ENCODE assay signal across 27 cellular contexts in the genomic region with DNA sequence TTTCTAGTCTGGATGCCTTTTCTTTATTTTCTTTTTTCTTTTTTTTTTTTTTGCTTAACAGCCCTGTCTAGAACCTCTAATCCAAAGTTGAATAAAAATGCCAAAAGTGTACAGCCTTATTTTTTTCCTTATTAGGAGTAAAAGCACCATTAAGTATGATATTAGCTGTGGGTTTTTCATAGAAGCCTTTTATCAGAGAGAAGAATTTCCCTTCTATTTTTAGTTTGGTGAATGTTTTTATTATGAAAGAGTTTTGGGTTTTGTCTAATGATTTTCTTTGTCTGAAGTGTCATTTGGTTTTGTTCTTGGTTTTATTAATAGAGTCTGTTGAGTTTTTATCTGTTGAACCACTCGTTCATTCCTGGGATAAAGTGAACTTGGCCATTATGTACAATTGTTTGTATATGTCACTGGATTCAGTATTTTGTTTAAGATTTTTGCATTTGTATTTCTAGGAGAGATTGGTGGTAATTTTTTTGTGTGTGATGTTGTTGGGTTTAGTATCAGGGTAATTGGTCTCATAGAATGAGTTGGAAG. TPM values are rescaled to one million over a fixed set of nuclear protein-coding genes. Genes with fewer than 3 reads are reported as not detected.
DNase-seq lines count a peak whose midpoint lies in the region; ATAC-seq and TF ChIP-seq lines count a peak whose summit lies in the region.
"Had no signal": no experiment of that assay in that cellular context is flagged by ENCODE, and none has a peak within 500 bp of the region (broad histone marks: within the 10 kb centered on the region; RNA-seq: fewer than 3 reads in every experiment).

No MANE protein-coding gene starts in this region.

- H3K27me3 Mint-ChIP-seq in activated naive CD8-positive, alpha-beta T cell, result no peaks in the 10 kb centered on the region
- H3K27me3 Mint-ChIP-seq in activated naive CD8-positive, alpha-beta T cell treated with anti-CD3 and anti-CD28 coated beads, Interleukin-2, amount 50 U/mL, for 24 hours, result no peaks in the 10 kb centered on the region
- no peaks in the 10 kb centered on the region for H3K27me3 Mint-ChIP-seq in activated B cell treated with CpG ODN at 0.5 μM for 24 hours
- H3K27me3 Mint-ChIP-seq: CD8-positive, alpha-beta memory T cell had no signal

- TF ChIP-seq POLR2A in GM18505 (IDR thresholded peaks at IDR 0.05; ENCODE audit: borderline replicate concordance, extremely low read depth, insufficient read depth, insufficient read length), result no peak

- no peak for ATAC-seq in activated naive CD8-positive, alpha-beta T cell treated with anti-CD3 and anti-CD28 coated beads, Interleukin-2, amount 50 U/mL, for 24 hours
- ATAC-seq in activated B cell treated with CpG ODN at 0.5 μM for 24 hours (ENCODE audit: low read depth) (no peak), GM18505 (IDR thresholded peaks at IDR 0.05; ENCODE audit: unreplicated experiment) (no peak)
- ATAC-seq: PC-3, Right ventricle myocardium inferior had no signal

- no peak for DNase-seq in activated naive CD8-positive, alpha-beta T cell treated with anti-CD3 and anti-CD28 coated beads, Interleukin-2, amount 50 U/mL, for 24 hours
- no peak for DNase-seq in activated B cell treated with CpG ODN at 0.5 μM for 24 hours
- peak; percentile 20 for DNase-seq in fibroblast of the aortic adventitia (ENCODE audit: low read depth)
- DNase-seq in stimulated activated naive CD4-positive, alpha-beta T cell (lab: John Stamatoyannopoulos, UW), result no peak
- no peak for DNase-seq in stimulated activated naive CD4-positive, alpha-beta T cell treated with Interleukin-2 at 50 U/mL for 16 hours (lab: John Stamatoyannopoulos, UW)
- DNase-seq: 8988T; ACHN; BE2C; CD8-positive, alpha-beta memory T cell; DMS 273 treated with DMSO at 0.1 percent for 48 hours; DMS79; EL; GF-D8; Kasumi-1; MV-4-11; NCI-H1105 treated with DMSO at 0.1 percent for 48 hours; NCI-H2029; NCI-H446 treated with DMSO at 0.1 percent for 48 hours; NCI-H526; NCI-H82; NK-92 treated with Interleukin-12 subunit alpha and Interleukin-12 subunit beta, amount 100 ng/mL, for 24 hours; PC-3 had no signal

- intact Hi-C loops in activated B cell treated with CpG ODN at 0.5 μM for 24 hours (cut with micrococcal nuclease), result no loop called here

- H3K4me1 Mint-ChIP-seq in activated naive CD8-positive, alpha-beta T cell (ENCODE audit: low read depth), result peaks cover 27% of the 10 kb centered on the region
- H3K4me1 Mint-ChIP-seq in activated naive CD8-positive, alpha-beta T cell treated with anti-CD3 and anti-CD28 coated beads, Interleukin-2, amount 50 U/mL, for 24 hours, result peaks cover 18% of the 10 kb centered on the region
- peaks cover 31% of the 10 kb centered on the region for H3K4me1 Mint-ChIP-seq in activated B cell treated with CpG ODN at 0.5 μM for 24 hours
- H3K4me1 Mint-ChIP-seq: CD14-positive monocyte had no signal

- no peak overlapping the region for H3K4me3 ChIP-seq in fibroblast of the aortic adventitia (ENCODE audit: low read depth, low read length)
- H3K4me3 ChIP-seq: SJSA1 had no signal

- POLR2A ChIA-PET in activated B cell treated with CpG ODN at 0.5 μM for 24 hours (lab: Charles Lee), result no interaction called here

- no peak for TF ChIP-seq CTCF in activated B cell treated with CpG ODN at 0.5 μM for 24 hours (IDR thresholded peaks at IDR 0.05)
- TF ChIP-seq CTCF in fibroblast of the aortic adventitia (IDR thresholded peaks at IDR 0.05; ENCODE audit: insufficient read depth, low read length), result no peak

- H3K36me3 Mint-ChIP-seq in activated naive CD8-positive, alpha-beta T cell, result peaks cover 29% of the 10 kb centered on the region
- H3K36me3 Mint-ChIP-seq in activated naive CD8-positive, alpha-beta T cell treated with anti-CD3 and anti-CD28 coated beads, Interleukin-2, amount 50 U/mL, for 24 hours (ENCODE audit: low read depth), result peaks cover 34% of the 10 kb centered on the region
- peaks cover 25% of the 10 kb centered on the region for H3K36me3 Mint-ChIP-seq in activated B cell treated with CpG ODN at 0.5 μM for 24 hours (ENCODE audit: low read depth)
- H3K36me3 Mint-ChIP-seq: CD14-positive monocyte had no signal

- H3K27ac Mint-ChIP-seq in activated naive CD8-positive, alpha-beta T cell, result no peak overlapping the region
- H3K27ac Mint-ChIP-seq in activated naive CD8-positive, alpha-beta T cell treated with anti-CD3 and anti-CD28 coated beads, Interleukin-2, amount 50 U/mL, for 24 hours, result no peak overlapping the region
- H3K27ac Mint-ChIP-seq in activated B cell treated with CpG ODN at 0.5 μM for 24 hours, result no peak overlapping the region
- H3K27ac Mint-ChIP-seq: CD14-positive monocyte had no signal

- peak overlapping the region; percentile 17 for H3K4me3 Mint-ChIP-seq in activated naive CD8-positive, alpha-beta T cell
- H3K4me3 Mint-ChIP-seq in activated naive CD8-positive, alpha-beta T cell treated with anti-CD3 and anti-CD28 coated beads, Interleukin-2, amount 50 U/mL, for 24 hours, result no peak overlapping the region
- peak overlapping the region; percentile 7 for H3K4me3 Mint-ChIP-seq in activated B cell treated with CpG ODN at 0.5 μM for 24 hours
- H3K4me3 Mint-ChIP-seq: CD14-positive monocyte; CD8-positive, alpha-beta memory T cell had no signal

- H3K9me3 Mint-ChIP-seq in activated naive CD8-positive, alpha-beta T cell (ENCODE audit: low read depth), result peaks cover 15% of the 10 kb centered on the region
- peaks cover 24% of the 10 kb centered on the region for H3K9me3 Mint-ChIP-seq in activated naive CD8-positive, alpha-beta T cell treated with anti-CD3 and anti-CD28 coated beads, Interleukin-2, amount 50 U/mL, for 24 hours
- H3K9me3 Mint-ChIP-seq in activated B cell treated with CpG ODN at 0.5 μM for 24 hours, result peaks cover 17% of the 10 kb centered on the region

- CTCF ChIA-PET in activated B cell treated with CpG ODN at 0.5 μM for 24 hours (lab: Charles Lee), result no interaction called here

RNA-seq across cellular contexts. Expression of gene PALS2, which starts 49.5 kb away (rescaled TPM):
- 29.8 and 34.8 TPM in 2 replicates for total RNA-seq in activated B cell treated with CpG ODN at 0.5 μM for 24 hours
- 48.0 and 131 TPM in 2 replicates for total RNA-seq in fibroblast of the aortic adventitia (ENCODE audit: low replicate concordance)
